8 cellular contexts compared by ENCODE assay signal in the genomic region with DNA sequence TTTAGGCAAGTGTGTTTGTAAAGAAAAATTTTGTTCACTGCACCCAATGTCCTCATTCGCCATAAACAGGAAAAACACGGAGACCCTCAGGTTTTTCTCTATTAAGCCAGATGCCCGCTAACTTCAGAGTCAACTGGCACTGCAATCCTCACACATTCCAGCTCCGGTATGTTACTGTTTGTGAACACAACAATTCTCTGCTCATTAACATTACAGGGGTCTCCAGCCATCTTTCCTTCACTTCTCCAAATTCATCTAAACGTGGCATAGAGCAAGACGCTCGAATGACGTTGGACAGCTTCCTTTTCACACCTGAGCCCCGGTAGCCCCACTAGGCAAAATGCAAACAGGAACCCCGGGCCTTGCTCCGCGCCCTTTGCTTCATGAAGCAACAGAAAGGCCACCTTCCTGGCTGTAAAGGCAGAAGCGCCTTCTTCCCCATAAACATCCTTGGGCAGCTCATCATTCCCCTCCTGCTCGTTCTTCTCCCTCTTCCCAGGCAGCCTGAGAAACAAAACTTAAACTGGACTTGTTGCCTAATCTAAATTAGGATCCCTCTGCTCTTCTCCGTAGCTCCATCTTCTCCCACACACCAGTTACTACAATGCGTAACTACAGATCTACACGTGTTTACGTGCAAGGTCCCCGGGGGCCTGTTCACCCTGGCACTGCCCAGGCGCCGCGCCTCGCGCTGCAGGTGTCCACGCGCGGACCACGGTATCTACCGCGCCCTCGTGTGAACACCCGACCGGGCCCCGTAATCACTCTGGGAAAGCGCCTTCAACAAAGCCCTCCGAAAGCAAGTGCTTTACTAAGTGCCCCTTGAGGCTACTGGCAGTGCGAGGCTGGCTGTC. TPM values are rescaled to one million over a fixed set of nuclear protein-coding genes. Genes with fewer than 3 reads are reported as not detected.
DNase-seq lines count a peak whose midpoint lies in the region; ATAC-seq and TF ChIP-seq lines count a peak whose summit lies in the region.

No MANE protein-coding gene starts in this region.

- H3K9me2 ChIP-seq in HCT116 (ENCODE audit: insufficient read depth) = no peaks in the 10 kb centered on the region

- peaks cover 62% of the 10 kb centered on the region for H3K4me1 Mint-ChIP-seq in brain
- H3K4me1 Mint-ChIP-seq in immature natural killer cell = peaks cover 64 to 68% of the 10 kb centered on the region in 2 donors

- peaks cover 4% of the 10 kb centered on the region for H3K36me3 Mint-ChIP-seq in brain
- H3K36me3 Mint-ChIP-seq in immature natural killer cell = no peaks in the 10 kb centered on the region

- H2AFZ ChIP-seq in HCT116 (ENCODE audit: low read depth, low read length, poor library complexity, severe bottlenecking) = no peak overlapping the region

- WGBS in spleen, 5 donors = 2 to 5% (median 5%) methylated on average over 37 of the region's 37 CpGs

- DNase-seq in COLO668 (lab: John Stamatoyannopoulos, UW; ENCODE audit: unreplicated experiment) (peak; percentile 72), HCT116 (ENCODE audit: low read depth, low spot score) (no peak), RWPE2 (ENCODE audit: low spot score) (no peak), immature natural killer cell (peak; percentile 24 to 39 (median 29)), spleen (peak; percentile 91), mucosa of gallbladder (ENCODE audit: low spot score) (no peak)

- TF ChIP-seq POLR2A in HCT116 (IDR thresholded peaks at IDR 0.05; ENCODE audit: borderline replicate concordance, extremely low read depth, insufficient read depth, insufficient read length) = no peak
- peak in 1 of 3 donors; percentile 30 for TF ChIP-seq POLR2A in spleen (IDR thresholded peaks at IDR 0.05)

- H3K27ac Mint-ChIP-seq in brain (peak overlapping the region; percentile 82 to 98 (median 96)), immature natural killer cell (peak overlapping the region; percentile 77 to 96 (median 92))

- peak overlapping the region; percentile 85 to 91 for H3K4me3 ChIP-seq in HCT116 (replicated peaks in 1 of 2; ENCODE audit: low read depth in 1 of 2, low read length in 2 of 2)
- peak overlapping the region; percentile 94 for H3K4me3 ChIP-seq in RWPE2 (ENCODE audit: severe bottlenecking)
- H3K4me3 ChIP-seq in spleen = peak overlapping the region; percentile 75 to 99 (median 91)

- intact Hi-C loops in HCT116 (cut with micrococcal nuclease) = no loop called here
- intact Hi-C loops in spleen (cut with DNase I; ENCODE audit: low total_unique reads) = no loop called here

- no peak for TF ChIP-seq CTCF in HCT116 (IDR thresholded peaks at IDR 0.05 in 2 of 3, conservative IDR thresholded peaks at IDR 0.05 in 1 of 3; ENCODE audit: borderline replicate concordance in 1 of 3, insufficient read depth in 1 of 3, low read depth in 2 of 3, low read length in 2 of 3)
- no peak for TF ChIP-seq CTCF in RWPE2 (IDR thresholded peaks at IDR 0.05; ENCODE audit: poor library complexity, severe bottlenecking)
- no peak for TF ChIP-seq CTCF in brain (conservative IDR thresholded peaks at IDR 0.05)
- no peak for TF ChIP-seq CTCF in spleen (IDR thresholded peaks at IDR 0.05 in 8 of 11, conservative IDR thresholded peaks at IDR 0.05 in 3 of 11)

- H3K9me3 ChIP-seq in HCT116 (ENCODE audit: control insufficient read depth in 1 of 2, insufficient read depth in 1 of 2, low read depth in 1 of 2, low read length in 2 of 2) (no peaks in the 10 kb centered on the region), RWPE2 (ENCODE audit: severe bottlenecking) (no peaks in the 10 kb centered on the region), spleen (no peaks in the 10 kb centered on the region)

- TF ChIP-seq RAD21 in HCT116 (IDR thresholded peaks at IDR 0.05; ENCODE audit: low read depth) = no peak

- peaks cover 0 to 3% of the 10 kb centered on the region in 2 experiments; a peak in 1 of 4 replicates for H3K36me3 ChIP-seq in HCT116 (ENCODE audit: control insufficient read depth in 1 of 2, insufficient read depth in 2 of 2, low read length in 2 of 2)
- peaks cover 4% of the 10 kb centered on the region; the same call in 1 of the 2 replicates for H3K36me3 ChIP-seq in RWPE2 (ENCODE audit: low read depth)
- H3K36me3 ChIP-seq in spleen = peaks cover 0 to 20% (median 7%) of the 10 kb centered on the region in 6 donors

- H3K9me3 Mint-ChIP-seq in brain (no peaks in the 10 kb centered on the region), immature natural killer cell (no peaks in the 10 kb centered on the region)

- H3K4me3 Mint-ChIP-seq in brain (peak overlapping the region; percentile 89 to 95 (median 92)), immature natural killer cell (peak overlapping the region; percentile 89 to 98 (median 92))

- H3K79me2 ChIP-seq in HCT116 (ENCODE audit: insufficient read depth, low read length) = peaks cover 62% of the 10 kb centered on the region

- 0 out of 2 replicates have a peak, but pooled peaks cover 8% of the 10 kb centered on the region for H4K20me1 ChIP-seq in HCT116 (ENCODE audit: insufficient read depth)

- POLR2A ChIA-PET in HCT116 (lab: Charles Lee) = interaction anchor here (1.5 kb wide), 1 partner anchor 18 kb away, joined by 5 read pairs; no protein-coding TSS in a partner anchor

- H3K9ac ChIP-seq in HCT116 (ENCODE audit: low read length) = peak overlapping the region; percentile 85

- H3K4me1 ChIP-seq in HCT116 (ENCODE audit: control insufficient read depth in 1 of 2, insufficient read depth in 2 of 2, low read length in 2 of 2) (peaks cover 30 to 45% of the 10 kb centered on the region in 2 experiments), RWPE2 (ENCODE audit: insufficient read depth, poor library complexity, severe bottlenecking) (peaks cover 18% of the 10 kb centered on the region), spleen (peaks cover 17 to 73% (median 56%) of the 10 kb centered on the region in 6 donors)

- no peaks in the 10 kb centered on the region for H3K27me3 ChIP-seq in HCT116 (ENCODE audit: insufficient read depth, low read length)
- no peaks in the 10 kb centered on the region for H3K27me3 ChIP-seq in RWPE2 (ENCODE audit: insufficient read depth, poor library complexity, severe bottlenecking)
- no peaks in the 10 kb centered on the region for H3K27me3 ChIP-seq in spleen (replicated peaks in 1 of 7)

- H3K27me3 Mint-ChIP-seq in brain = peaks cover 7% of the 10 kb centered on the region
- H3K27me3 Mint-ChIP-seq in immature natural killer cell (ENCODE audit: low read depth in 3 of 3) = peaks cover 2 to 15% (median 12%) of the 10 kb centered on the region in 3 donors

- TSS peak; percentile 43 for BruUV-seq in HCT116 (replicated peaks; lab: Mats Ljungman, UMichigan)

- CTCF ChIA-PET in HCT116 (lab: Charles Lee) = no interaction called here

- H3K4me2 ChIP-seq in HCT116 (ENCODE audit: low read length) = peak overlapping the region; percentile 87

- peak overlapping the region; percentile 91 for H3K27ac ChIP-seq in HCT116 (ENCODE audit: low read depth, low read length)
- H3K27ac ChIP-seq in RWPE2 (ENCODE audit: poor library complexity, severe bottlenecking) = peak overlapping the region; percentile 65
- peak overlapping the region; percentile 93 to 99 (median 96) for H3K27ac ChIP-seq in spleen

- ATAC-seq in HCT116 (peak; percentile 5; the same call in 1 of the 2 replicates), RWPE2 (ENCODE audit: low read depth) (peak; percentile 11; the same call in 1 of the 3 replicates), GM18511 (IDR thresholded peaks at IDR 0.05; ENCODE audit: unreplicated experiment) (no peak)

- RAD21 ChIA-PET in HCT116 (lab: Charles Lee; ENCODE audit: low non-redundant PET in 1 of 2, low total read pairs in 2 of 2, uncharacterized antibody in 2 of 2, unreplicated experiment in 2 of 2) = no interaction called here

TF ChIP-seq in HCT116, 20 proteins besides CTCF, POLR2A, EP300 and RAD21 (continues in another document):
- TF ChIP-seq YY1 (IDR thresholded peaks at IDR 0.05; ENCODE audit: extremely low read depth, insufficient replicate concordance, low read depth, low read length) = no peak
- no peak for TF ChIP-seq JUND (IDR thresholded peaks at IDR 0.05)
- TF ChIP-seq CBX3 (IDR thresholded peaks at IDR 0.05; ENCODE audit: low read depth) = no peak
- TF ChIP-seq, protein P1, sequence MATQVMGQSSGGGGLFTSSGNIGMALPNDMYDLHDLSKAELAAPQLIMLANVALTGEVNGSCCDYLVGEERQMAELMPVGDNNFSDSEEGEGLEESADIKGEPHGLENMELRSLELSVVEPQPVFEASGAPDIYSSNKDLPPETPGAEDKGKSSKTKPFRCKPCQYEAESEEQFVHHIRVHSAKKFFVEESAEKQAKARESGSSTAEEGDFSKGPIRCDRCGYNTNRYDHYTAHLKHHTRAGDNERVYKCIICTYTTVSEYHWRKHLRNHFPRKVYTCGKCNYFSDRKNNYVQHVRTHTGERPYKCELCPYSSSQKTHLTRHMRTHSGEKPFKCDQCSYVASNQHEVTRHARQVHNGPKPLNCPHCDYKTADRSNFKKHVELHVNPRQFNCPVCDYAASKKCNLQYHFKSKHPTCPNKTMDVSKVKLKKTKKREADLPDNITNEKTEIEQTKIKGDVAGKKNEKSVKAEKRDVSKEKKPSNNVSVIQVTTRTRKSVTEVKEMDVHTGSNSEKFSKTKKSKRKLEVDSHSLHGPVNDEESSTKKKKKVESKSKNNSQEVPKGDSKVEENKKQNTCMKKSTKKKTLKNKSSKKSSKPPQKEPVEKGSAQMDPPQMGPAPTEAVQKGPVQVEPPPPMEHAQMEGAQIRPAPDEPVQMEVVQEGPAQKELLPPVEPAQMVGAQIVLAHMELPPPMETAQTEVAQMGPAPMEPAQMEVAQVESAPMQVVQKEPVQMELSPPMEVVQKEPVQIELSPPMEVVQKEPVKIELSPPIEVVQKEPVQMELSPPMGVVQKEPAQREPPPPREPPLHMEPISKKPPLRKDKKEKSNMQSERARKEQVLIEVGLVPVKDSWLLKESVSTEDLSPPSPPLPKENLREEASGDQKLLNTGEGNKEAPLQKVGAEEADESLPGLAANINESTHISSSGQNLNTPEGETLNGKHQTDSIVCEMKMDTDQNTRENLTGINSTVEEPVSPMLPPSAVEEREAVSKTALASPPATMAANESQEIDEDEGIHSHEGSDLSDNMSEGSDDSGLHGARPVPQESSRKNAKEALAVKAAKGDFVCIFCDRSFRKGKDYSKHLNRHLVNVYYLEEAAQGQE (IDR thresholded peaks at IDR 0.05; ENCODE audit: low read depth) = no peak
- TF ChIP-seq SIN3A (IDR thresholded peaks at IDR 0.05; ENCODE audit: low read depth) = peak; percentile 62; the same call in 1 of the 2 replicates
- TF ChIP-seq TCF7L2 (IDR thresholded peaks at IDR 0.05; ENCODE audit: borderline replicate concordance, extremely low read depth, insufficient read depth, insufficient read length) = no peak

RNA-seq across cellular contexts. Expression of a gene that starts 1.2 kb away (rescaled TPM):
- 97.4 TPM for total RNA-seq in HCT116 (2021; ENCODE audit: unreplicated experiment)
- 19.3 and 32.1 TPM in 2 replicates for polyA plus RNA-seq in HCT116 (2012)
- polyA plus RNA-seq in brain (ENCODE audit: insufficient read depth, low read depth, low replicate concordance) = 24.4 TPM
- polyA plus RNA-seq in immature natural killer cell = 100 to 1,000 TPM in 2 of 3 donors, 10 to 100 TPM in 1; 100.0 to 136 (median 117) TPM
- 100 to 1,000 TPM in 1 of 7 donors, 10 to 100 TPM in 6; 83.7 to 157 (median 88.9) TPM for total RNA-seq in spleen
- 10 to 100 TPM; 20.8 to 44.7 (median 29.1) TPM for polyA plus RNA-seq in spleen
- total RNA-seq in mucosa of gallbladder = 55.5 TPM

Comparison
In these comparisons a context has a peak if more than half of its experiments do, and no peak if none do; other contexts are left out.
1. DNase-seq: peak in COLO668 (single experiment), immature natural killer cell (3 of 3) and spleen (single experiment); none in HCT116 (single experiment), RWPE2 (single experiment) and mucosa of gallbladder (single experiment).
2. Peak in every context shown above with its lines, with median percentiles within 50 percentile points of each other: H3K27ac ChIP-seq and H3K4me3 ChIP-seq.